Comparison of ENCODE assay signal across 1 cellular context in the genomic region with DNA sequence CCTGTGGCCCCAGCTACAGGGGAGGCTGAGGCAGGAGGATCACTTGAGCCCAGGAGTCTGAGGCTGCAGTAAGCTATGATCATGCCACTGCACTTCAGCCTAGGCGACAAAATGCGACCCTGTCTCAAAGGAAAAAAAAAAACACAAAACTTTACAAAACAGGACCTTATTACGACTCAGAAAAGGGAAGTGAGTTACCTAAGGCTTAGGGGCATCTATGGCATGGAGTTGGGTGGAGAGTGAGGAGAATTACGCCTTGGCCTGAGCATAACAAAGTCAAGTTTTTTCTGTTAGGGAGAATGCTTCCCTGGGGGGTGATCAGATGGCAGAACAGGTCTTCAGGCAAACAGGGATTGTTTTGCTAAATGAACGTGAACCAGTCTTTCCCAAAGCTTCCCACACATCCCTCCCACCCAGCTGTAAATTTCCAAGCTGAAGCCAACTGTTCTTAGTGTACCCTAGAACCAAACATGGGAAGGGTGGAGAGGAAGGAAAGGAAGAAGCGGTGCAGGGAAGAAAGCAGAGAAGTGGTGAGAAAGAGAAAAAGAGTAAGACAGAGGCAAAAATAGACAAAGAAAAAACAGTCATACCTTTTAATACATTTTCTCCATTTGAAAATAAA.
A peak's percentile ranks its signal among the peaks of the same experiment; 100 is the strongest.
TF ChIP-seq lines count a peak whose summit lies in the region.

No MANE protein-coding gene starts in this region.

TF ChIP-seq in K562, 482 proteins besides CTCF, POLR2A, EP300 and RAD21:
- TF ChIP-seq NCOA1 (IDR thresholded peaks at IDR 0.05; ENCODE audit: low read depth) (no peak), SPI1 (IDR thresholded peaks at IDR 0.05; ENCODE audit: borderline replicate concordance, low read depth, low read length) (peak; percentile 58; the same call in 1 of the 2 replicates)
